8 cellular contexts compared by ENCODE assay signal in the genomic region with DNA sequence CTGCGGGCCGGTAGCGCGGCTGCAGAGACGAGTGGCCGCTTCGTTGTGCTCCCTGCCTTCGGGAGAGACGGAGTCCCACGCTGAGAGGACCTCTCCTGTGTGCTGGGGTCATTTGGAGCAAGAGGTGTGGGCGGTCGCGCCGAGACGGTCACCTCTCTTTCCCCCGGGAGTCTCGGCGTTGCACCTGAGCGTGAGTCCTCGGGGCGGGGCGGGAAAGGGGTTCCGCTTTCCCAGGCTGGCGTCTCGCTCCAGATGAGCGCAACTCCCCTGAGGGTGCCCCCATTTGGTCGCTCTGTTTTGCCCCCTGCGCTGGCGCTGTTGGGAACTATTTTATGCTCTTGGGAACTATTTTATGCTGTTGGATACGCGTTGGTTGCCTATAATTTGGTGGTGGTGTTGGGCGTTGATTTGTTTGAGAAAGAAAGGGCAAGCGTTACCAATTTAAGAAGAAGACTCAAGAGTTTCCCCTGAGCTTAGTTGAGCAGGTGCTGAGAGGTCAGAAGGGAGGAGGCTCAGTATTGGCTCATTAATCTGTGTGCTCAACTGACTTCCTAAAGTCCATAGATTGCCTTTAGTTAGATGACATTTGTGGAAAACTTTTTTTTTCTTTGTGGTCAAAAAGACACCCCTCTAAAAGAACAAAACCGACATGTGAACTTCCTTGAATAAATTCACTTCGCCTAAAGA. TPM values are rescaled to one million over a fixed set of nuclear protein-coding genes. Genes with fewer than 3 reads are reported as not detected.
DNase-seq lines count a peak whose midpoint lies in the region; ATAC-seq and TF ChIP-seq lines count a peak whose summit lies in the region.

No MANE protein-coding gene starts in this region.

- H4K20me1 ChIP-seq in DND-41 (ENCODE audit: insufficient read depth, low read length), result no peaks in the 10 kb centered on the region

- H3K9me3 ChIP-seq in DND-41 (ENCODE audit: insufficient read depth, low read length, severe bottlenecking) (no peaks in the 10 kb centered on the region), MG63 (no peaks in the 10 kb centered on the region), left lung (no peaks in the 10 kb centered on the region)

- H3K27me3 ChIP-seq in DND-41 (ENCODE audit: insufficient read depth, low read length, poor library complexity), result no peaks in the 10 kb centered on the region
- H3K27me3 ChIP-seq in MG63, result no peaks in the 10 kb centered on the region
- no peaks in the 10 kb centered on the region for H3K27me3 ChIP-seq in left lung

- H3K4me2 ChIP-seq in DND-41 (ENCODE audit: insufficient read depth, low read length), result peak overlapping the region; percentile 90

- ATAC-seq in DND-41 (ENCODE audit: insufficient read depth, low read depth) (peak; percentile 48), GM21737 (IDR thresholded peaks at IDR 0.05; ENCODE audit: unreplicated experiment) (peak; percentile 19), left lung (peak; percentile 65)

- H3K79me2 ChIP-seq in DND-41 (ENCODE audit: insufficient read depth, low read length), result peaks cover 7% of the 10 kb centered on the region

- H3K4me3 ChIP-seq in DND-41 (ENCODE audit: low read depth in 1 of 2, low read length in 2 of 2), result peak overlapping the region; percentile 42 to 97; a peak in 3 of 4 replicates
- peak overlapping the region; percentile 66 for H3K4me3 ChIP-seq in MG63
- H3K4me3 ChIP-seq in left lung, result peak overlapping the region; percentile 64 to 88

- peak overlapping the region; percentile 83 for H2AFZ ChIP-seq in DND-41 (ENCODE audit: low read depth, low read length)

- peaks cover 36% of the 10 kb centered on the region for H3K4me1 ChIP-seq in DND-41 (ENCODE audit: insufficient read depth, low read length)
- peaks cover 4 to 41% of the 10 kb centered on the region in 2 donors for H3K4me1 ChIP-seq in left lung

- peak overlapping the region; percentile 71 for H3K27ac ChIP-seq in DND-41 (ENCODE audit: low read length)
- H3K27ac ChIP-seq in left lung, result peak overlapping the region; percentile 82 to 92

- DNase-seq in DND-41 (peak; percentile 61), MG63 (peak; percentile 5), T-helper 9 cell (peak; percentile 26), cerebellar cortex (ENCODE audit: low spot score) (peak; percentile 31), left lung (peak; percentile 62 to 88), NCI-H446 treated with DMSO at 0.1 percent for 48 hours (lab: John Stamatoyannopoulos, UW) (no peak)
- peak; percentile 33 to 38 for DNase-seq in stimulated activated CD4-positive, alpha-beta T cell treated with anti-CD3 and anti-CD28 coated beads, Interleukin-4, amount 100 ng/mL, for 4 hours

- H3K36me3 ChIP-seq in DND-41 (ENCODE audit: insufficient read depth, low read length), result no peaks in the 10 kb centered on the region
- no peaks in the 10 kb centered on the region for H3K36me3 ChIP-seq in MG63
- H3K36me3 ChIP-seq in left lung, result no peaks in the 10 kb centered on the region

- intact Hi-C loops in left lung (cut with DNase I), result no loop called here

- TF ChIP-seq CTCF in DND-41 (IDR thresholded peaks at IDR 0.05; ENCODE audit: borderline replicate concordance, extremely low read depth, low read length, poor library complexity, severe bottlenecking) (peak; percentile 40), left lung (IDR thresholded peaks at IDR 0.05) (no peak)

- peak overlapping the region; percentile 76 for H3K9ac ChIP-seq in DND-41 (ENCODE audit: low read depth, low read length)

RNA-seq across cellular contexts. Expression of gene LRRC8B, which starts 0.7 kb away (rescaled TPM):
- 1.1 and 10.3 TPM in 2 replicates for total RNA-seq in MG63 (2014; rRNA removed; shearing (Covaris generic); ENCODE audit: low replicate concordance)
- total RNA-seq in left lung, result 10 to 100 TPM; 20.9 to 22.5 TPM
